8 cellular contexts compared by ENCODE assay signal in genomic region chr2:50143822-50144575, GRCh38.
DNase-seq lines count a peak whose midpoint lies in the region; ATAC-seq, FAIRE-seq and TF ChIP-seq lines count a peak whose summit lies in the region.

No MANE protein-coding gene starts in this region.

- H3K27me3 ChIP-seq in body of pancreas (no peaks in the 10 kb centered on the region), subcutaneous abdominal adipose tissue (ENCODE audit: control insufficient read depth in 5 of 5, insufficient read depth in 4 of 5, low read length in 5 of 5) (no peaks in the 10 kb centered on the region)

- peak overlapping the region; percentile 76 for H3K4me3 Mint-ChIP-seq in activated CD4-positive, alpha-beta T cell treated with anti-CD3 and anti-CD28 coated beads, Interleukin-2, amount 10 ng/mL, durations not matched to agents 24 days and 14 days

- FAIRE-seq in kidney (lab: Jason Lieb, UNC): peak; percentile 11

- ATAC-seq in GM21717 (IDR thresholded peaks at IDR 0.05; ENCODE audit: unreplicated experiment) (peak; percentile 99), body of pancreas (peak; percentile 95)

- DNase-seq in activated CD4-positive, alpha-beta T cell treated with anti-CD3 and anti-CD28 coated beads, Interleukin-2, amount 10 ng/mL, durations not matched to agents 24 days and 14 days: peak; percentile 67
- DNase-seq in activated CD4-positive, alpha-beta T cell treated with anti-CD3 and anti-CD28 coated beads, Interleukin-2, amount 50 U/mL, for 1 hour: no peak
- DNase-seq in HT1080 (ENCODE audit: low read depth) (peak; percentile 56), NOMO-1 (lab: John Stamatoyannopoulos, UW; ENCODE audit: unreplicated experiment in 2 of 2) (peak; percentile 42 to 78), body of pancreas (peak in 2 of 4 donors; percentile 10 to 38), kidney (no peak)

- 17 to 22% methylated on average over 5 of the region's 5 CpGs for WGBS in body of pancreas, 2 donors

- H3K36me3 ChIP-seq in body of pancreas (replicated peaks in 1 of 2; ENCODE audit: insufficient read depth in 1 of 2, low read depth in 2 of 2) (no peaks in the 10 kb centered on the region), kidney (ENCODE audit: control insufficient read depth in 1 of 2, insufficient read depth in 2 of 2, low read length in 2 of 2) (no peaks in the 10 kb centered on the region), subcutaneous abdominal adipose tissue (ENCODE audit: control insufficient read depth in 5 of 5, insufficient read depth in 5 of 5, low read length in 5 of 5) (no peaks in the 10 kb centered on the region)

- H3K27ac ChIP-seq in body of pancreas (peak overlapping the region in 1 of 4 donors; percentile 44), kidney (ENCODE audit: low read depth in 2 of 2, low read length in 2 of 2) (no peak overlapping the region), subcutaneous abdominal adipose tissue (ENCODE audit: low read depth, low read length) (no peak overlapping the region)

- H3K9ac ChIP-seq in kidney (ENCODE audit: low read length in 2 of 2) (peak overlapping the region; percentile 22 to 60), subcutaneous abdominal adipose tissue (ENCODE audit: low read length in 5 of 5) (peak overlapping the region in 3 of 5 donors; percentile 5 to 71 (median 24))

- TF ChIP-seq CTCF in body of pancreas (IDR thresholded peaks at IDR 0.05): peak; percentile 35 to 80 (median 72)
- peak; percentile 58 for TF ChIP-seq CTCF in kidney (IDR thresholded peaks at IDR 0.05; ENCODE audit: borderline replicate concordance, extremely low read depth, insufficient read depth)

- intact Hi-C loops in activated CD4-positive, alpha-beta T cell treated with anti-CD3 and anti-CD28 coated beads, Interleukin-2, amount 10 ng/mL, durations not matched to agents 24 days and 14 days (cut with micrococcal nuclease): loop anchor here (1.0 kb wide), 1 partner anchor 1198 kb away; no protein-coding TSS in a partner anchor
- intact Hi-C loops in body of pancreas (cut with DNase I): no loop called here
- intact Hi-C loops in kidney (cut with DNase I): no loop called here

- TF ChIP-seq POLR2A in body of pancreas (IDR thresholded peaks at IDR 0.05): no peak

- H3K9me3 Mint-ChIP-seq in activated CD4-positive, alpha-beta T cell treated with anti-CD3 and anti-CD28 coated beads, Interleukin-2, amount 10 ng/mL, durations not matched to agents 24 days and 14 days: no peaks in the 10 kb centered on the region

- H3K4me1 ChIP-seq in body of pancreas (no peaks in the 10 kb centered on the region), kidney (ENCODE audit: control insufficient read depth in 1 of 2, insufficient read depth in 1 of 2, low read depth in 1 of 2, low read length in 2 of 2) (no peaks in the 10 kb centered on the region), subcutaneous abdominal adipose tissue (ENCODE audit: control insufficient read depth in 5 of 5, insufficient read depth in 5 of 5, low read length in 5 of 5) (peaks cover 0 to 9% (median 3%) of the 10 kb centered on the region in 5 donors)

- no peaks in the 10 kb centered on the region for H3K27me3 Mint-ChIP-seq in activated CD4-positive, alpha-beta T cell treated with anti-CD3 and anti-CD28 coated beads, Interleukin-2, amount 10 ng/mL, durations not matched to agents 24 days and 14 days

- peaks cover 5% of the 10 kb centered on the region for H3K4me1 Mint-ChIP-seq in activated CD4-positive, alpha-beta T cell treated with anti-CD3 and anti-CD28 coated beads, Interleukin-2, amount 10 ng/mL, durations not matched to agents 24 days and 14 days

- no peaks in the 10 kb centered on the region for H3K36me3 Mint-ChIP-seq in activated CD4-positive, alpha-beta T cell treated with anti-CD3 and anti-CD28 coated beads, Interleukin-2, amount 10 ng/mL, durations not matched to agents 24 days and 14 days (ENCODE audit: low read depth)

- H3K9me3 ChIP-seq in body of pancreas: no peaks in the 10 kb centered on the region
- no peaks in the 10 kb centered on the region for H3K9me3 ChIP-seq in kidney (ENCODE audit: control insufficient read depth in 1 of 2, low read length in 2 of 2)
- H3K9me3 ChIP-seq in subcutaneous abdominal adipose tissue (ENCODE audit: control insufficient read depth in 5 of 5, low read length in 5 of 5): no peaks in the 10 kb centered on the region

- H3K4me3 ChIP-seq in body of pancreas (no peak overlapping the region), kidney (ENCODE audit: low read length in 2 of 2) (peak overlapping the region; percentile 69 to 81), subcutaneous abdominal adipose tissue (ENCODE audit: low read depth in 1 of 5, low read length in 5 of 5) (peak overlapping the region; percentile 37 to 73 (median 56))

- peak overlapping the region; percentile 43 for H3K27ac Mint-ChIP-seq in activated CD4-positive, alpha-beta T cell treated with anti-CD3 and anti-CD28 coated beads, Interleukin-2, amount 10 ng/mL, durations not matched to agents 24 days and 14 days

Comparison
In these comparisons a context has a peak if more than half of its experiments do, and no peak if none do; other contexts are left out.
1. DNase-seq: peak in activated CD4-positive, alpha-beta T cell treated with anti-CD3 and anti-CD28 coated beads, Interleukin-2, amount 10 ng/mL, durations not matched to agents 24 days and 14 days (single experiment), HT1080 (single experiment) and NOMO-1 (2 of 2); none in activated CD4-positive, alpha-beta T cell treated with anti-CD3 and anti-CD28 coated beads, Interleukin-2, amount 50 U/mL, for 1 hour (single experiment) and kidney (single experiment).
2. H3K4me3 ChIP-seq: peak in kidney (2 of 2) and subcutaneous abdominal adipose tissue (5 of 5); none in body of pancreas (0 of 2).